ENCODE assay signal across 14 cellular contexts in the genomic region with DNA sequence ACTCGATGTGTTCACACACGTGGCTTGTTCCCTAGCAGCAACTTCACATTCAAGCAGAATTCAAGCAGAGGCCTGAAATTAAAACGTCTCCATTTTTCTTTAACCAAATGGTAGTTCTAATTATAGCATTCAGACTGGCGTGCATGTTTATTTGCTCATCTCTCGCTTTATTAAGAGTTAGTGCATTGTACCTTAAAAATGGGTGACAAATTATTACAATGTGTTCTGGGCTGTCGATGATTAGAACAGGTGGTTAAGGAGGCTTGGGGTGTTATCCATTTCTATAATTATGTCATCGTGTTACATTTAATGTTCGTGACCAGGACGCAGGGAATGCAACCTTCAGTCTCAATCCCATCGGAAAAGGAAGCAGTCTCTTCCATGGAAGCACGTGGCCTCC.
"Had no signal": no experiment of that assay in that cellular context is flagged by ENCODE, and none has a peak within 500 bp of the region (broad histone marks: within the 10 kb centered on the region; RNA-seq: fewer than 3 reads in every experiment).

No MANE protein-coding gene starts in this region.

- DNase-seq: activated CD4-positive, alpha-beta T cell treated with anti-CD3 and anti-CD28 coated beads, Interleukin-2, amount 10 ng/mL, durations not matched to agents 24 days and 14 days; activated CD8-positive, alpha-beta memory T cell treated with anti-CD3 and anti-CD28 coated beads, Interleukin-2, amount 50 U/mL, for 48 hours; activated gamma-delta T cell; activated T-cell treated with anti-CD3 and anti-CD28 coated beads, Interleukin-2, amount 50 U/mL, for 72 hours; caudate nucleus; glutamatergic neuron; left ventricle myocardium superior; nucleus accumbens; stimulated activated CD4-positive, alpha-beta T cell treated with anti-CD3 and anti-CD28 coated beads, Interleukin-4, amount 100 ng/mL, for 24 hours; stimulated activated naive CD8-positive, alpha-beta T cell treated with anti-CD3 and anti-CD28 coated beads, Interleukin-15, Interleukin-2, amounts not matched to agents 100 U/mL and 50 U/mL, for 24 hours; transverse colon had no signal

- H3K27ac ChIP-seq: foreskin keratinocyte, skin epidermis, transverse colon, vagina had no signal

- H3K36me3 ChIP-seq: transverse colon, vagina had no signal

- H3K27me3 ChIP-seq: transverse colon, vagina had no signal

- H3K4me1 ChIP-seq: foreskin keratinocyte, transverse colon, vagina had no signal

- H3K4me3 ChIP-seq: skin epidermis, transverse colon, vagina had no signal

- H3K9me3 ChIP-seq: transverse colon, vagina had no signal
